In genomic region chr14:54893151-54893760, GRCh38 we compare ENCODE assay signal across 8 cellular contexts. TPM values are rescaled to one million over a fixed set of nuclear protein-coding genes. Genes with fewer than 3 reads are reported as not detected.
DNase-seq lines count a peak whose midpoint lies in the region; ATAC-seq, FAIRE-seq and TF ChIP-seq lines count a peak whose summit lies in the region.

No MANE protein-coding gene starts in this region.

- TF ChIP-seq EP300 in SK-N-SH (IDR thresholded peaks at IDR 0.05; ENCODE audit: borderline replicate concordance in 1 of 2, low read depth in 1 of 2, low read length in 1 of 2) = no peak

- H2AFZ ChIP-seq in DND-41 (ENCODE audit: low read depth, low read length) = no peak overlapping the region
- H2AFZ ChIP-seq in Karpas-422 (ENCODE audit: low read length) = no peak overlapping the region
- H2AFZ ChIP-seq in SK-N-SH (ENCODE audit: low read depth) = no peak overlapping the region

- TF ChIP-seq RAD21 in SK-N-SH (IDR thresholded peaks at IDR 0.05; ENCODE audit: low read length) = peak; percentile 60

- H3K27me3 Mint-ChIP-seq in naive thymus-derived CD4-positive, alpha-beta T cell = no peaks in the 10 kb centered on the region

- H3K9me2 ChIP-seq in Karpas-422 (replicated peaks; ENCODE audit: insufficient read depth, low read length) = no peaks in the 10 kb centered on the region
- no peaks in the 10 kb centered on the region for H3K9me2 ChIP-seq in SK-N-SH

- no peak overlapping the region for H3K4me3 Mint-ChIP-seq in naive thymus-derived CD4-positive, alpha-beta T cell

- no peaks in the 10 kb centered on the region for H3K9me3 ChIP-seq in DND-41 (ENCODE audit: insufficient read depth, low read length, severe bottlenecking)
- no peaks in the 10 kb centered on the region for H3K9me3 ChIP-seq in Karpas-422 (ENCODE audit: low read length)
- H3K9me3 ChIP-seq in SK-N-SH = no peaks in the 10 kb centered on the region
- no peaks in the 10 kb centered on the region for H3K9me3 ChIP-seq in naive thymus-derived CD4-positive, alpha-beta T cell (ENCODE audit: control insufficient read depth in 2 of 3, low read length in 3 of 3)

- H3K36me3 Mint-ChIP-seq in naive thymus-derived CD4-positive, alpha-beta T cell = peaks cover 0 to 11% (median 6%) of the 10 kb centered on the region in 5 donors

- ATAC-seq in DND-41 (ENCODE audit: insufficient read depth, low read depth) (peak; percentile 84; the same call in 2 of the 3 replicates), HG02798 (IDR thresholded peaks at IDR 0.05; ENCODE audit: poor library complexity, unreplicated experiment) (no peak), HG02759 (IDR thresholded peaks at IDR 0.05; ENCODE audit: unreplicated experiment) (no peak)
- peak; percentile 87 for ATAC-seq in naive thymus-derived CD4-positive, alpha-beta T cell

- peak; percentile 48 for FAIRE-seq in endometrium (lab: Jason Lieb, UNC)

- DNase-seq in DND-41 = peak; percentile 20
- DNase-seq in Karpas-422 = peak; percentile 80
- DNase-seq in SK-N-SH = peak; percentile 51
- DNase-seq in naive thymus-derived CD4-positive, alpha-beta T cell = peak in 6 of 9 donors; percentile 13 to 35 (median 26)

- H3K79me2 ChIP-seq in DND-41 (ENCODE audit: insufficient read depth, low read length) = peaks cover 20% of the 10 kb centered on the region; the same call in 1 of the 2 replicates
- H3K79me2 ChIP-seq in Karpas-422 (ENCODE audit: low read length) = peaks cover 100% of the 10 kb centered on the region
- no peaks in the 10 kb centered on the region for H3K79me2 ChIP-seq in SK-N-SH (ENCODE audit: insufficient read depth)

- no peaks in the 10 kb centered on the region for H3K4me1 ChIP-seq in DND-41 (ENCODE audit: insufficient read depth, low read length)
- peaks cover 82% of the 10 kb centered on the region for H3K4me1 ChIP-seq in Karpas-422 (ENCODE audit: low read length)
- peaks cover 0 to 22% of the 10 kb centered on the region in 2 experiments; a peak in 2 of 4 replicates for H3K4me1 ChIP-seq in SK-N-SH (ENCODE audit: control insufficient read depth in 1 of 2, insufficient read depth in 2 of 2, low read depth in 1 of 2, low read length in 1 of 2)
- peaks cover 0 to 3% of the 10 kb centered on the region in 2 donors for H3K4me1 ChIP-seq in naive thymus-derived CD4-positive, alpha-beta T cell (ENCODE audit: control insufficient read depth in 2 of 2, insufficient read depth in 2 of 2, low read length in 2 of 2)

- no peak overlapping the region for H3K27ac ChIP-seq in 22Rv1
- H3K27ac ChIP-seq in DND-41 (ENCODE audit: low read length) = no peak overlapping the region
- peak overlapping the region; percentile 69 for H3K27ac ChIP-seq in Karpas-422 (ENCODE audit: low read length)
- H3K27ac ChIP-seq in SK-N-SH (ENCODE audit: low read depth in 2 of 2, low read length in 1 of 2) = peak overlapping the region in 1 of 2 experiments; percentile 39; a peak in 1 of 4 replicates
- H3K27ac ChIP-seq in naive thymus-derived CD4-positive, alpha-beta T cell (ENCODE audit: low read depth, low read length) = no peak overlapping the region

- H3K27me3 ChIP-seq in DND-41 (ENCODE audit: insufficient read depth, low read length, poor library complexity) (no peaks in the 10 kb centered on the region), Karpas-422 (ENCODE audit: low read length) (no peaks in the 10 kb centered on the region), SK-N-SH (ENCODE audit: insufficient read depth) (no peaks in the 10 kb centered on the region)
- no peaks in the 10 kb centered on the region for H3K27me3 ChIP-seq in naive thymus-derived CD4-positive, alpha-beta T cell (ENCODE audit: control insufficient read depth in 2 of 2, insufficient read depth in 2 of 2, low read length in 2 of 2)

- no peaks in the 10 kb centered on the region for H3K36me3 ChIP-seq in DND-41 (ENCODE audit: insufficient read depth, low read length)
- peaks cover 37% of the 10 kb centered on the region for H3K36me3 ChIP-seq in Karpas-422 (ENCODE audit: insufficient read depth, low read length)
- H3K36me3 ChIP-seq in SK-N-SH (replicated peaks in 1 of 2; ENCODE audit: control insufficient read depth in 1 of 2, insufficient read depth in 2 of 2, low read length in 1 of 2) = no peaks in the 10 kb centered on the region
- no peaks in the 10 kb centered on the region for H3K36me3 ChIP-seq in naive thymus-derived CD4-positive, alpha-beta T cell (ENCODE audit: control insufficient read depth in 2 of 3, insufficient read depth in 3 of 3, low read length in 3 of 3)

- no peaks in the 10 kb centered on the region for H3F3A ChIP-seq in SK-N-SH (replicated peaks; ENCODE audit: insufficient read depth)

- POLR2A ChIA-PET in SK-N-SH (lab: Yijun Ruan, JAX) = no interaction called here
- POLR2A ChIA-PET in naive thymus-derived CD4-positive, alpha-beta T cell (lab: Charles Lee) = interaction anchor here (1.4 kb wide), 1 partner anchor 10 kb away, joined by 3 read pairs; no protein-coding TSS in a partner anchor

- intact Hi-C loops in naive thymus-derived CD4-positive, alpha-beta T cell (cut with micrococcal nuclease) = loop anchor here (1.0 to 2.0 kb wide), 5 partner anchors 8 to 88 kb away; no protein-coding TSS in a partner anchor

- 67% methylated on average over 3 of the region's 3 CpGs for WGBS in SK-N-SH (ENCODE audit: low lambda C conversion rate)

- H3K9me3 Mint-ChIP-seq in naive thymus-derived CD4-positive, alpha-beta T cell = no peaks in the 10 kb centered on the region

- H3K9ac ChIP-seq in DND-41 (ENCODE audit: low read depth, low read length) (no peak overlapping the region), Karpas-422 (ENCODE audit: low read length) (no peak overlapping the region), SK-N-SH (no peak overlapping the region)

- H3K4me2 ChIP-seq in DND-41 (ENCODE audit: insufficient read depth, low read length) (no peak overlapping the region), Karpas-422 (ENCODE audit: low read depth, low read length, poor library complexity, severe bottlenecking) (peak overlapping the region; percentile 2), SK-N-SH (no peak overlapping the region)

- TF ChIP-seq CTCF in 22Rv1 (IDR thresholded peaks at IDR 0.05) (peak; percentile 88), DND-41 (IDR thresholded peaks at IDR 0.05; ENCODE audit: borderline replicate concordance, extremely low read depth, low read length, poor library complexity, severe bottlenecking) (peak; percentile 81), SK-N-SH (IDR thresholded peaks at IDR 0.05) (peak; percentile 85)

- peaks cover 32 to 60% (median 51%) of the 10 kb centered on the region in 7 donors for H3K4me1 Mint-ChIP-seq in naive thymus-derived CD4-positive, alpha-beta T cell

- H3K27ac Mint-ChIP-seq in naive thymus-derived CD4-positive, alpha-beta T cell = no peak overlapping the region

- peaks cover 5% of the 10 kb centered on the region; the same call in 1 of the 2 replicates for H4K20me1 ChIP-seq in DND-41 (ENCODE audit: insufficient read depth, low read length)
- peaks cover 25% of the 10 kb centered on the region; the same call in 1 of the 2 replicates for H4K20me1 ChIP-seq in Karpas-422 (ENCODE audit: insufficient read depth, low read depth, low read length)
- H4K20me1 ChIP-seq in SK-N-SH (ENCODE audit: insufficient read depth) = no peaks in the 10 kb centered on the region

- H3K4me3 ChIP-seq in DND-41 (ENCODE audit: low read depth in 1 of 2, low read length in 2 of 2) = no peak overlapping the region
- no peak overlapping the region for H3K4me3 ChIP-seq in Karpas-422 (ENCODE audit: low read length)
- no peak overlapping the region; a peak in 1 of 4 replicates for H3K4me3 ChIP-seq in SK-N-SH (ENCODE audit: low read depth in 2 of 2, low read length in 1 of 2)
- no peak overlapping the region for H3K4me3 ChIP-seq in naive thymus-derived CD4-positive, alpha-beta T cell (ENCODE audit: low read length)

- CTCF ChIA-PET in SK-N-SH (lab: Yijun Ruan, JAX) = interaction anchor here (0.7 to 2.0 kb wide), 8 partner anchors 10 to 108 kb away, joined by 3 to 5 read pairs (median 3); partner anchors contain the start of gene GCH1
- CTCF ChIA-PET in naive thymus-derived CD4-positive, alpha-beta T cell (lab: Charles Lee) = interaction anchor here (3.7 kb wide), 1 partner anchor 11 kb away, joined by 21 read pairs; no protein-coding TSS in a partner anchor

TF ChIP-seq in SK-N-SH, 30 proteins besides CTCF, POLR2A, EP300 and RAD21:
- TF ChIP-seq JUND (IDR thresholded peaks at IDR 0.05) (no peak), TAF1 (IDR thresholded peaks at IDR 0.05; ENCODE audit: borderline replicate concordance, low read depth, low read length) (peak; percentile 23; the same call in 1 of the 2 replicates), SMC3 (IDR thresholded peaks at IDR 0.05; ENCODE audit: low read depth, low read length) (peak; percentile 51)

RNA-seq across cellular contexts. Expression of gene GCH1, which starts 9.4 kb away (rescaled TPM):
- total RNA-seq in Karpas-422 (2014; rRNA removed; shearing (Covaris generic); ENCODE audit: low replicate concordance) = 136 and 174 TPM in 2 replicates
- 2.2 and 4.7 TPM in 2 replicates for polyA plus RNA-seq in SK-N-SH (2012; rRNA removed)
- 4.7 and 6.0 TPM in 2 replicates for polyA plus RNA-seq in SK-N-SH (2012; cell fraction: cytosol; rRNA removed)
- polyA plus RNA-seq in SK-N-SH (2012; cell fraction: nucleus; rRNA removed) = 2.1 and 2.9 TPM in 2 replicates
- 10 to 100 TPM; 21.4 to 64.1 (median 23.2) TPM for total RNA-seq in naive thymus-derived CD4-positive, alpha-beta T cell
- polyA plus RNA-seq in naive thymus-derived CD4-positive, alpha-beta T cell = 10 to 100 TPM; 23.1 to 25.7 TPM

Comparison
In these comparisons a context has a peak if more than half of its experiments do, and no peak if none do; other contexts are left out.
1. ATAC-seq: peak in DND-41 (single experiment) and naive thymus-derived CD4-positive, alpha-beta T cell (single experiment); none in HG02798 (single experiment) and HG02759 (single experiment).
2. DNase-seq: peak in every context shown above with its lines; median percentile 80 in Karpas-422; 51 in SK-N-SH; 26 in naive thymus-derived CD4-positive, alpha-beta T cell; 20 in DND-41.
3. Peak in every context shown above with its lines, with median percentiles within 50 percentile points of each other: CTCF ChIP-seq.